8 cellular contexts compared by ENCODE assay signal in the genomic region with DNA sequence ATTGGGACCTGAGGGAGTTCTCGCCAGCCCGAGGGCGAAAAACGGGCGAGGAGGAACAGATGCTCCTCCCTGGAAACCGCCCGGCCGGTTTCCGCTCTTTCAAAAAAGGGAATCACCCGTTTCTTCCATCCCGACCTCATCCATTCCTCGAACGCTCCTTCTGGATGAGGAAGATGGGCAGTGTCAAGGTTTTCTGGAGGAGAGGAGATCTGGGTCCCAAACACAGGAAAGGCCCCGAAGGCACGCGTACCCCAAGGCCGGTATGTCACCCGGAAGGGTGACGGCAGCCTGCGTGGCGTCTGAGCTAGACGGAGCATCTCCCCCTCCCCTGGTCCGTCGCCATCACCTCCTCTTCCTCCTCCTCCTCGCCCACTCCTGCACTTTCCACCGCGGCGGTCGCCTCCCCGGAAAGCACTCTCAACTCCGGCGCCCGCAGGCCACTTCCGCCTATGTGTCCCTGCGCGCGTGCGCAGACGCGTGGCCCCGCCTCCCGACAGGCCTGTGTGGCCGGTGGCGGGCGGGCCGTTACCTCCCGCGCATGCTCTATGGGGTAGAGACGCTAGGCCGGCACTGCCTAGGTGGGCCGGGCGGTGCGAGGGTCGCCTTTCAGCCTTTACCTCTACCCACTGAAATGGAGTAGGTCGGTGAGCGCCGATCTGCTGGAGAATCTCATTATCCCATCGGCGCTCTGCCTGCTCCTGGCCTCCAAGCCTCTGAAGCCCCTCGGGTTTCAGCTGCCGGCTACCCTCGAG. TPM values are rescaled to one million over a fixed set of nuclear protein-coding genes. Genes with fewer than 3 reads are reported as not detected.
A peak's percentile ranks its signal among the peaks of the same experiment; 100 is the strongest.
DNase-seq lines count a peak whose midpoint lies in the region; ATAC-seq and TF ChIP-seq lines count a peak whose summit lies in the region.

Gene SLC35B3 (minus strand): TSS at position 453 of the 752 bp plus-strand sequence.

- ATAC-seq in CD4-positive, CD25-positive, alpha-beta regulatory T cell (ENCODE audit: low read depth in 2 of 2) = peak; percentile 87 to 88
- ATAC-seq in GM19452 (IDR thresholded peaks at IDR 0.05; ENCODE audit: unreplicated experiment) (peak; percentile 97), HG03575 (IDR thresholded peaks at IDR 0.05; ENCODE audit: extremely low read depth, insufficient number of reproducible peaks, low FRiP score, unreplicated experiment) (peak; percentile 97)

- no peaks in the 10 kb centered on the region for H3K27me3 ChIP-seq in CD4-positive, CD25-positive, alpha-beta regulatory T cell (ENCODE audit: control insufficient read depth, insufficient read depth, low read length)
- no peaks in the 10 kb centered on the region for H3K27me3 ChIP-seq in liver (ENCODE audit: control insufficient read depth in 4 of 4, insufficient read depth in 4 of 4, low read length in 3 of 4)

- peak; percentile 96 to 97 (median 96) for DNase-seq in CD4-positive, CD25-positive, alpha-beta regulatory T cell
- DNase-seq in NCI-H82 (lab: John Stamatoyannopoulos, UW) = peak; percentile 97
- DNase-seq in activated CD4-positive, alpha-beta T cell treated with anti-CD3 and anti-CD28 coated beads, Interleukin-2, amount 50 U/mL, for 48 hours = peak; percentile 98
- peak; percentile 78 to 93 for DNase-seq in dermis microvascular lymphatic vessel endothelial cell (ENCODE audit: low read depth in 2 of 2)
- peak; percentile 99 for DNase-seq in stimulated activated CD4-positive, alpha-beta T cell treated with anti-CD3 and anti-CD28 coated beads, Interleukin-4, amount 100 ng/mL, for 1 hour

- H3K4me3 ChIP-seq in CD4-positive, CD25-positive, alpha-beta regulatory T cell (ENCODE audit: low read depth, low read length) = peak within 1 kb of the TSS; percentile 96
- peak within 1 kb of the TSS; percentile 90 to 100 (median 93) for H3K4me3 ChIP-seq in liver (ENCODE audit: low read depth in 1 of 3, low read length in 3 of 3)

- H3K4me3 Mint-ChIP-seq in CD4-positive, CD25-positive, alpha-beta regulatory T cell = peak within 1 kb of the TSS; percentile 93 to 99 (median 97)

- H3K9me3 Mint-ChIP-seq in CD4-positive, CD25-positive, alpha-beta regulatory T cell = peaks cover 0 to 2% (median 0%) of the 10 kb centered on the region in 7 donors

- no peaks in the 10 kb centered on the region for H3K36me3 ChIP-seq in CD4-positive, CD25-positive, alpha-beta regulatory T cell (ENCODE audit: control insufficient read depth, insufficient read depth, low read length)
- peaks cover 0 to 2% (median 0%) of the 10 kb centered on the region in 4 donors for H3K36me3 ChIP-seq in liver (ENCODE audit: control insufficient read depth in 4 of 4, insufficient read depth in 3 of 4, low read depth in 1 of 4, low read length in 3 of 4)

- H3K4me1 ChIP-seq in CD4-positive, CD25-positive, alpha-beta regulatory T cell (ENCODE audit: control insufficient read depth, insufficient read depth, low read length, poor library complexity, severe bottlenecking) = peaks cover 23% of the 10 kb centered on the region
- peaks cover 0 to 22% (median 10%) of the 10 kb centered on the region in 4 donors for H3K4me1 ChIP-seq in liver (ENCODE audit: control insufficient read depth in 4 of 4, insufficient read depth in 4 of 4, low read length in 3 of 4)

- TF ChIP-seq CTCF in liver (IDR thresholded peaks at IDR 0.05; ENCODE audit: low read depth, low read length, missing input control) = no peak

- no peak for TF ChIP-seq RAD21 in liver (IDR thresholded peaks at IDR 0.05)

- H3K27ac Mint-ChIP-seq in CD4-positive, CD25-positive, alpha-beta regulatory T cell = peak within 1 kb of the TSS; percentile 97 to 98 (median 98)

- peak within 1 kb of the TSS; percentile 78 to 87 for H3K9ac ChIP-seq in liver (ENCODE audit: low read depth in 1 of 2, low read length in 2 of 2)

- H3K9me3 ChIP-seq in CD4-positive, CD25-positive, alpha-beta regulatory T cell (ENCODE audit: control insufficient read depth in 2 of 2, low read length in 2 of 2) = no peaks in the 10 kb centered on the region
- H3K9me3 ChIP-seq in liver (ENCODE audit: control insufficient read depth in 4 of 4, low read length in 3 of 4) = no peaks in the 10 kb centered on the region

- H3K27me3 Mint-ChIP-seq in CD4-positive, CD25-positive, alpha-beta regulatory T cell = peaks cover 9% of the 10 kb centered on the region

- H3K4me1 Mint-ChIP-seq in CD4-positive, CD25-positive, alpha-beta regulatory T cell = peaks cover 31 to 51% (median 39%) of the 10 kb centered on the region in 4 donors

- peak within 1 kb of the TSS; percentile 83 for H3K27ac ChIP-seq in CD4-positive, CD25-positive, alpha-beta regulatory T cell (ENCODE audit: insufficient read depth, low read length, poor library complexity, severe bottlenecking)
- peak within 1 kb of the TSS; percentile 60 to 82 for H3K27ac ChIP-seq in liver (ENCODE audit: low read depth in 1 of 2, low read length in 2 of 2)

- peaks cover 3% of the 10 kb centered on the region for H3K36me3 Mint-ChIP-seq in CD4-positive, CD25-positive, alpha-beta regulatory T cell

- under 1% methylated on average over 62 of the region's 62 CpGs for WGBS in liver

TF ChIP-seq in liver, 16 proteins besides CTCF, POLR2A, EP300 and RAD21:
- TF ChIP-seq HNF4G (IDR thresholded peaks at IDR 0.05) = no peak
- TF ChIP-seq FOXA1 (IDR thresholded peaks at IDR 0.05) = no peak
- peak in 1 of 2 donors; percentile 82 for TF ChIP-seq GABPA (IDR thresholded peaks at IDR 0.05 in 1 of 2, conservative IDR thresholded peaks at IDR 0.05 in 1 of 2)
- TF ChIP-seq TAF1 (conservative IDR thresholded peaks at IDR 0.05) = peak; percentile 11
- no peak for TF ChIP-seq NR2F2 (IDR thresholded peaks at IDR 0.05)
- no peak for TF ChIP-seq HNF4A (conservative IDR thresholded peaks at IDR 0.05)
- no peak for TF ChIP-seq REST (IDR thresholded peaks at IDR 0.05)
- TF ChIP-seq JUND (IDR thresholded peaks at IDR 0.05) = no peak
- no peak for TF ChIP-seq EGR1 (IDR thresholded peaks at IDR 0.05; ENCODE audit: low read depth in 2 of 2)
- no peak for TF ChIP-seq RXRA (IDR thresholded peaks at IDR 0.05)

RNA-seq across cellular contexts. Expression of gene SLC35B3, which starts in this region (rescaled TPM):
- 8.4 TPM for total RNA-seq in CD4-positive, CD25-positive, alpha-beta regulatory T cell
- polyA plus RNA-seq in CD4-positive, CD25-positive, alpha-beta regulatory T cell = 10 to 100 TPM; 11.3 to 14.8 (median 12.7) TPM
- total RNA-seq in dermis microvascular lymphatic vessel endothelial cell (13.1 and 15.2 TPM in 2 replicates), liver (10 to 100 TPM; 11.8 to 12.1 TPM)
- 10 to 100 TPM; 12.2 to 12.7 TPM for polyA plus RNA-seq in liver

Comparison
In these comparisons a context has a peak if more than half of its experiments do, and no peak if none do; other contexts are left out.
1. Peak in every context shown above with its lines: DNase-seq, ATAC-seq, H3K4me3 ChIP-seq and H3K27ac ChIP-seq.